In genomic region chr2:116955646-116956045, GRCh38 we compare ENCODE assay signal across 8 cellular contexts.
"Had no signal": no experiment of that assay in that cellular context is flagged by ENCODE, and none has a peak within 500 bp of the region (broad histone marks: within the 10 kb centered on the region; RNA-seq: fewer than 3 reads in every experiment).

No MANE protein-coding gene starts in this region.

- ATAC-seq: GM12878 had no signal

- H3K4me3 ChIP-seq: GM12878 had no signal

- FAIRE-seq: G401.6, GM12878, GM12891, GM12892, GM18507, GM19239 had no signal

- DNase-seq: GDM1, GF-D8 had no signal
